Comparison of ENCODE assay signal across 8 cellular contexts in genomic region chr11:117315285-117316196, GRCh38. TPM values are rescaled to one million over a fixed set of nuclear protein-coding genes. Genes with fewer than 3 reads are reported as not detected.
DNase-seq lines count a peak whose midpoint lies in the region; ATAC-seq lines count a peak whose summit lies in the region.

No MANE protein-coding gene starts in this region.

- ATAC-seq in activated T-cell treated with anti-CD3 and anti-CD28 coated beads, Interleukin-2, amount 50 U/mL, for 72 hours (replicated peaks in 1 of 2): peak; percentile 78 to 86
- ATAC-seq in left cardiac atrium (peak; percentile 65 to 66), sciatic nerve (peak; percentile 7), HG03139 (IDR thresholded peaks at IDR 0.05; ENCODE audit: unreplicated experiment) (no peak), HG02623 (IDR thresholded peaks at IDR 0.05; ENCODE audit: unreplicated experiment) (no peak)

- H3K9me3 Mint-ChIP-seq in activated CD4-positive, alpha-beta T cell treated with anti-CD3 and anti-CD28 coated beads, Interleukin-2, amount 10 ng/mL, durations not matched to agents 24 days and 14 days: no peaks in the 10 kb centered on the region
- no peaks in the 10 kb centered on the region for H3K9me3 Mint-ChIP-seq in activated T-cell treated with anti-CD3 and anti-CD28 coated beads, Interleukin-2, amount 50 U/mL, for 72 hours

- peak overlapping the region; percentile 68 for H3K4me3 Mint-ChIP-seq in activated CD4-positive, alpha-beta T cell treated with anti-CD3 and anti-CD28 coated beads, Interleukin-2, amount 10 ng/mL, durations not matched to agents 24 days and 14 days
- H3K4me3 Mint-ChIP-seq in activated T-cell treated with anti-CD3 and anti-CD28 coated beads, Interleukin-2, amount 50 U/mL, for 72 hours: peak overlapping the region; percentile 81 to 82

- intact Hi-C loops in activated CD4-positive, alpha-beta T cell treated with anti-CD3 and anti-CD28 coated beads, Interleukin-2, amount 10 ng/mL, durations not matched to agents 24 days and 14 days (cut with micrococcal nuclease): no loop called here
- intact Hi-C loops in left cardiac atrium (cut with DNase I): no loop called here
- intact Hi-C loops in sciatic nerve (cut with DNase I): no loop called here

- no peaks in the 10 kb centered on the region for H3K36me3 Mint-ChIP-seq in activated CD4-positive, alpha-beta T cell treated with anti-CD3 and anti-CD28 coated beads, Interleukin-2, amount 10 ng/mL, durations not matched to agents 24 days and 14 days (ENCODE audit: low read depth)
- H3K36me3 Mint-ChIP-seq in activated T-cell treated with anti-CD3 and anti-CD28 coated beads, Interleukin-2, amount 50 U/mL, for 72 hours (ENCODE audit: insufficient read depth in 2 of 2): no peaks in the 10 kb centered on the region

- H3K27me3 Mint-ChIP-seq in activated CD4-positive, alpha-beta T cell treated with anti-CD3 and anti-CD28 coated beads, Interleukin-2, amount 10 ng/mL, durations not matched to agents 24 days and 14 days: peaks cover 60% of the 10 kb centered on the region
- peaks cover 36% of the 10 kb centered on the region for H3K27me3 Mint-ChIP-seq in activated T-cell treated with anti-CD3 and anti-CD28 coated beads, Interleukin-2, amount 50 U/mL, for 72 hours (ENCODE audit: low read depth)

- no peak for DNase-seq in activated CD4-positive, alpha-beta T cell treated with anti-CD3 and anti-CD28 coated beads, Interleukin-2, amount 10 ng/mL, durations not matched to agents 24 days and 14 days
- DNase-seq in activated CD4-positive, alpha-beta T cell treated with anti-CD3 and anti-CD28 coated beads for 4 hours: no peak
- peak; percentile 28 to 33 for DNase-seq in activated T-cell treated with anti-CD3 and anti-CD28 coated beads, Interleukin-2, amount 50 U/mL, for 72 hours
- DNase-seq in left cardiac atrium: no peak
- peak; percentile 58 for DNase-seq in sciatic nerve (ENCODE audit: low spot score)
- no peak for DNase-seq in dedifferentiated amniotic fluid mesenchymal stem cell (ENCODE audit: extremely low spot score)

- H3K27ac Mint-ChIP-seq in activated CD4-positive, alpha-beta T cell treated with anti-CD3 and anti-CD28 coated beads, Interleukin-2, amount 10 ng/mL, durations not matched to agents 24 days and 14 days: no peak overlapping the region
- H3K27ac Mint-ChIP-seq in activated T-cell treated with anti-CD3 and anti-CD28 coated beads, Interleukin-2, amount 50 U/mL, for 72 hours: no peak overlapping the region

- H3K4me1 Mint-ChIP-seq in activated CD4-positive, alpha-beta T cell treated with anti-CD3 and anti-CD28 coated beads, Interleukin-2, amount 10 ng/mL, durations not matched to agents 24 days and 14 days: peaks cover 4% of the 10 kb centered on the region
- H3K4me1 Mint-ChIP-seq in activated T-cell treated with anti-CD3 and anti-CD28 coated beads, Interleukin-2, amount 50 U/mL, for 72 hours (ENCODE audit: low read depth): peaks cover 13% of the 10 kb centered on the region

RNA-seq across cellular contexts. Expression of gene BACE1, which starts 0.5 kb away (rescaled TPM):
- total RNA-seq in activated CD4-positive, alpha-beta T cell treated with anti-CD3 and anti-CD28 coated beads, Interleukin-2, amount 10 ng/mL, durations not matched to agents 24 days and 14 days: 0.33 and 0.40 TPM in 2 replicates
- 1 to 10 TPM; 1.1 TPM for total RNA-seq in activated T-cell treated with anti-CD3 and anti-CD28 coated beads, Interleukin-2, amount 50 U/mL, for 72 hours
- total RNA-seq in left cardiac atrium (10 to 100 TPM; 14.6 to 16.3 TPM), sciatic nerve (30.8 TPM)

RNA-seq across cellular contexts. Expression of gene CEP164, which starts 12.1 kb away (rescaled TPM):
- total RNA-seq in activated CD4-positive, alpha-beta T cell treated with anti-CD3 and anti-CD28 coated beads, Interleukin-2, amount 10 ng/mL, durations not matched to agents 24 days and 14 days: 39.0 and 40.1 TPM in 2 replicates
- total RNA-seq in activated T-cell treated with anti-CD3 and anti-CD28 coated beads, Interleukin-2, amount 50 U/mL, for 72 hours: 10 to 100 TPM; 32.5 to 38.7 TPM
- total RNA-seq in left cardiac atrium (1 to 10 TPM; 9.0 to 9.6 TPM), sciatic nerve (46.4 TPM)

RNA-seq across cellular contexts. Expression of gene BACE1-AS, which starts 24.4 kb away (rescaled TPM):
- 5.5 and 5.8 TPM in 2 replicates for total RNA-seq in activated CD4-positive, alpha-beta T cell treated with anti-CD3 and anti-CD28 coated beads, Interleukin-2, amount 10 ng/mL, durations not matched to agents 24 days and 14 days
- 1 to 10 TPM; 9.6 to 9.9 TPM for total RNA-seq in activated T-cell treated with anti-CD3 and anti-CD28 coated beads, Interleukin-2, amount 50 U/mL, for 72 hours
- total RNA-seq in left cardiac atrium (1 to 10 TPM; 6.3 to 8.0 TPM), sciatic nerve (13.2 TPM)

Comparison
In these comparisons a context has a peak if more than half of its experiments do, and no peak if none do; other contexts are left out.
1. DNase-seq: peak in activated T-cell treated with anti-CD3 and anti-CD28 coated beads, Interleukin-2, amount 50 U/mL, for 72 hours (2 of 2) and sciatic nerve (single experiment); none in activated CD4-positive, alpha-beta T cell treated with anti-CD3 and anti-CD28 coated beads, Interleukin-2, amount 10 ng/mL, durations not matched to agents 24 days and 14 days (single experiment), activated CD4-positive, alpha-beta T cell treated with anti-CD3 and anti-CD28 coated beads for 4 hours (0 of 2), left cardiac atrium (single experiment) and dedifferentiated amniotic fluid mesenchymal stem cell (single experiment).
2. ATAC-seq: peak in activated T-cell treated with anti-CD3 and anti-CD28 coated beads, Interleukin-2, amount 50 U/mL, for 72 hours (2 of 2), left cardiac atrium (2 of 2) and sciatic nerve (single experiment); none in HG03139 (single experiment) and HG02623 (single experiment).
3. RNA of gene BACE1, which starts 0.5 kb away (total RNA-seq): 30.8 TPM in sciatic nerve (single experiment) and 14.6 to 16.3 TPM in left cardiac atrium; 1.1 TPM in activated T-cell treated with anti-CD3 and anti-CD28 coated beads, Interleukin-2, amount 50 U/mL, for 72 hours and 0.33 to 0.40 TPM in activated CD4-positive, alpha-beta T cell treated with anti-CD3 and anti-CD28 coated beads, Interleukin-2, amount 10 ng/mL, durations not matched to agents 24 days and 14 days; every median in the first group is over 4 times any median in the second.